In the genomic region with DNA sequence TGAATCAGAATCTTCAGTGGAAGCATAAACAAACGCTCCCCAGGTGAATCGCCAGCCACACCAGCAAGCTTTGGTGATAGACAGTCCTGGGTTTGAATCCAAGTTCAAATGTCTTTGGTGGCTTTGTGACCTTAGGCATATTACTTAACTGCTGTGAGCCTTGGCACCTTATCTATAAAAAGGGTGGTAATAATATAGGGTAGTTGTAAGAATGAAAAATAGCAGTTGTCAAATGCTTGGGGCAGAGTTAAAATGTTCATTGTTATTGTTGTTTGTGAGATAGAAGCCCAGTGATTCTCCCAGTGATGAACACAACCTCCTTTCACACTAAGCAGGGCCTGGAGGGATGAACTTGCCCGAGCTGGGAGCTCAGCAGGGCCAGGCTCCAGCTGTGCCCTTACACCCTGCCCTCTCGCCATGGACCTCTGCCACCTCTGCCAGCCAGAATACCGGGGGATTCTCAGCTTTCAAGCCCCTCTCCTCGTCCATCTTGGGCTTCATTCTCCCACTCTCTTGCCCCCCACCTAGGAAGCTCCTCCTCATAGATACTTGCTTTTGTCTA, we compare ENCODE assay signal across 17 cellular contexts. TPM values are rescaled to one million over a fixed set of nuclear protein-coding genes. Genes with fewer than 3 reads are reported as not detected.
DNase-seq lines count a peak whose midpoint lies in the region; ATAC-seq and TF ChIP-seq lines count a peak whose summit lies in the region.
"Had no signal": no experiment of that assay in that cellular context is flagged by ENCODE, and none has a peak within 500 bp of the region (broad histone marks: within the 10 kb centered on the region; RNA-seq: fewer than 3 reads in every experiment).

No MANE protein-coding gene starts in this region.

- no peaks in the 10 kb centered on the region for H3K27me3 ChIP-seq in fibroblast of lung (ENCODE audit: control insufficient read depth, insufficient read depth, low read length)
- H3K27me3 ChIP-seq in tibial artery, result no peaks in the 10 kb centered on the region
- H3K27me3 ChIP-seq: heart right ventricle had no signal

- peak overlapping the region; percentile 27 for H3K27ac Mint-ChIP-seq in neural crest cell (ENCODE audit: unreplicated experiment)
- H3K27ac Mint-ChIP-seq: activated CD8-positive, alpha-beta memory T cell treated with anti-CD3 and anti-CD28 coated beads, Interleukin-2, amount 10 ng/mL, durations not matched to agents 7 days and 5 days had no signal

- no peak overlapping the region for H3K4me2 ChIP-seq in fibroblast of lung (ENCODE audit: extremely low read depth, insufficient read depth, low read length)

- ATAC-seq in GM19351 (IDR thresholded peaks at IDR 0.05; ENCODE audit: unreplicated experiment), result no peak
- ATAC-seq: activated CD8-positive, alpha-beta memory T cell treated with anti-CD3 and anti-CD28 coated beads, Interleukin-2, amount 10 ng/mL, durations not matched to agents 7 days and 5 days; GM12878; heart right ventricle had no signal

- TF ChIP-seq CTCF in fibroblast of lung (conservative IDR thresholded peaks at IDR 0.05 in 1 of 2, IDR thresholded peaks at IDR 0.05 in 1 of 2; ENCODE audit: low read depth in 1 of 2, low read length in 2 of 2) (no peak), neural crest cell (conservative IDR thresholded peaks at IDR 0.05) (no peak), tibial artery (IDR thresholded peaks at IDR 0.05) (no peak)

- intact Hi-C loops in tibial artery (cut with DNase I; ENCODE audit: low total_unique reads), result loop anchor here (2.0 kb wide), 1 partner anchor 58 kb away; the partner anchor contains the start of gene CATIP

- H3K4me3 Mint-ChIP-seq in neural crest cell, result peak overlapping the region; percentile 6
- H3K4me3 Mint-ChIP-seq: activated CD8-positive, alpha-beta memory T cell treated with anti-CD3 and anti-CD28 coated beads, Interleukin-2, amount 10 ng/mL, durations not matched to agents 7 days and 5 days had no signal

- no peaks in the 10 kb centered on the region for H3K36me3 Mint-ChIP-seq in neural crest cell (ENCODE audit: low read depth)
- H3K36me3 Mint-ChIP-seq: activated CD8-positive, alpha-beta memory T cell treated with anti-CD3 and anti-CD28 coated beads, Interleukin-2, amount 10 ng/mL, durations not matched to agents 7 days and 5 days had no signal

- H4K20me1 ChIP-seq in fibroblast of lung (ENCODE audit: control insufficient read depth, extremely low read depth, insufficient read depth, low read length), result no peaks in the 10 kb centered on the region

- H3K9ac ChIP-seq in fibroblast of lung (ENCODE audit: insufficient read depth, low read length), result no peak overlapping the region

- H3K27me3 Mint-ChIP-seq in neural crest cell (ENCODE audit: low read depth), result no peaks in the 10 kb centered on the region
- H3K27me3 Mint-ChIP-seq: activated CD8-positive, alpha-beta memory T cell treated with anti-CD3 and anti-CD28 coated beads, Interleukin-2, amount 10 ng/mL, durations not matched to agents 7 days and 5 days had no signal

- H3K9me3 ChIP-seq in fibroblast of lung (ENCODE audit: control insufficient read depth, insufficient read depth, low read depth, low read length) (no peaks in the 10 kb centered on the region), tibial artery (no peaks in the 10 kb centered on the region)
- H3K9me3 ChIP-seq: heart right ventricle had no signal

- H3K36me3 ChIP-seq in fibroblast of lung (ENCODE audit: control insufficient read depth, insufficient read depth, low read length) (no peaks in the 10 kb centered on the region), tibial artery (no peaks in the 10 kb centered on the region)
- H3K36me3 ChIP-seq: heart right ventricle, WERI-Rb-1 had no signal

- no peak for DNase-seq in fibroblast of lung (ENCODE audit: low read depth in 2 of 2)
- DNase-seq in neural crest cell (ENCODE audit: low read depth, low spot score), result no peak
- no peak for DNase-seq in tibial artery
- DNase-seq in stimulated activated CD8-positive, alpha-beta memory T cell treated with anti-CD3 and anti-CD28 coated beads, Interleukin-4, amount 100 ng/mL, for 48 hours, result no peak
- DNase-seq in NCI-H2081 treated with DMSO at 0.1 percent for 48 hours (lab: John Stamatoyannopoulos, UW), result no peak
- DNase-seq in activated CD4-positive, alpha-beta T cell treated with anti-CD3 and anti-CD28 coated beads for 48 hours, result no peak
- DNase-seq: activated CD8-positive, alpha-beta memory T cell treated with anti-CD3 and anti-CD28 coated beads, Interleukin-2, amount 10 ng/mL, durations not matched to agents 7 days and 5 days; activated naive CD4-positive, alpha-beta T cell; heart right ventricle; NCI-H1092 treated with DMSO at 0.1 percent for 48 hours; NCI-H446 treated with DMSO at 0.1 percent for 48 hours; WERI-Rb-1 had no signal

- no peaks in the 10 kb centered on the region for H3K9me3 Mint-ChIP-seq in neural crest cell

- peaks cover 8% of the 10 kb centered on the region for H3K4me1 Mint-ChIP-seq in neural crest cell

- no peaks in the 10 kb centered on the region for H3K79me2 ChIP-seq in fibroblast of lung (ENCODE audit: control insufficient read depth, insufficient read depth, low read length)

- peak overlapping the region; percentile 49 for H2AFZ ChIP-seq in fibroblast of lung (ENCODE audit: low read length)

- peaks cover 4% of the 10 kb centered on the region for H3K4me1 ChIP-seq in fibroblast of lung (ENCODE audit: control insufficient read depth, extremely low read depth, insufficient read depth, low read length)
- peaks cover 0 to 54% (median 29%) of the 10 kb centered on the region in 4 donors for H3K4me1 ChIP-seq in tibial artery

- H3K27ac ChIP-seq in angular gyrus (ENCODE audit: low read depth, low read length), result peak overlapping the region; percentile 97
- H3K27ac ChIP-seq in fibroblast of lung (ENCODE audit: insufficient read depth, low read length), result no peak overlapping the region
- peak overlapping the region; percentile 67 to 99 for H3K27ac ChIP-seq in tibial artery
- H3K27ac ChIP-seq: heart right ventricle, WERI-Rb-1 had no signal

- H3K4me3 ChIP-seq in fibroblast of lung (replicated peaks in 1 of 4; ENCODE audit: control extremely low read depth in 1 of 4, insufficient read depth in 1 of 4, low read depth in 3 of 4, low read length in 4 of 4) (no peak overlapping the region), tibial artery (no peak overlapping the region)
- H3K4me3 ChIP-seq: GM12878, heart right ventricle had no signal

RNA-seq across cellular contexts. Expression of gene TMBIM1, which starts 6.1 kb away (rescaled TPM):
- 168 and 235 TPM in 2 replicates for total RNA-seq in fibroblast of lung
- polyA plus RNA-seq in fibroblast of lung, result 170 and 181 TPM in 2 replicates
- 165 and 172 TPM in 2 replicates for polyA plus RNA-seq in fibroblast of lung (2012)
- polyA minus RNA-seq in fibroblast of lung (ENCODE audit: low replicate concordance), result 475 and 604 TPM in 2 replicates
- total RNA-seq in neural crest cell, result 8.0 and 8.5 TPM in 2 replicates

RNA-seq across cellular contexts. Expression of gene PNKD, which starts 28.1 kb away (rescaled TPM):
- total RNA-seq in fibroblast of lung (21.3 and 27.7 TPM in 2 replicates), neural crest cell (40.3 and 42.3 TPM in 2 replicates)
- polyA plus RNA-seq in fibroblast of lung, result 29.1 and 32.8 TPM in 2 replicates
- polyA plus RNA-seq in fibroblast of lung (2012), result 60.5 and 71.5 TPM in 2 replicates
- 55.2 and 112 TPM in 2 replicates for polyA minus RNA-seq in fibroblast of lung (ENCODE audit: low replicate concordance)

RNA-seq across cellular contexts. Expression of gene AAMP, which starts 28.5 kb away (rescaled TPM):
- total RNA-seq in fibroblast of lung (110 and 139 TPM in 2 replicates), neural crest cell (76.6 and 77.6 TPM in 2 replicates)
- 53.1 and 60.4 TPM in 2 replicates for polyA plus RNA-seq in fibroblast of lung
- 67.3 and 91.0 TPM in 2 replicates for polyA plus RNA-seq in fibroblast of lung (2012)
- 54.7 and 74.9 TPM in 2 replicates for polyA minus RNA-seq in fibroblast of lung (ENCODE audit: low replicate concordance)

RNA-seq across cellular contexts. Expression of gene GPBAR1, which starts 37.6 kb away (rescaled TPM):
- total RNA-seq in fibroblast of lung (under 0.01 TPM in 1 of 2 replicates, not detected in the other), neural crest cell (0.14 TPM in 1 of 2 replicates, not detected in the other)
- polyA plus RNA-seq in fibroblast of lung, result 0.02 TPM in 1 of 2 replicates, not detected in the other
- polyA plus RNA-seq in fibroblast of lung (2012), result 0.08 TPM in 1 of 2 replicates, not detected in the other
- polyA minus RNA-seq in fibroblast of lung (ENCODE audit: low replicate concordance), result not detected in 2 replicates

RNA-seq across cellular contexts. Expression of gene CATIP, which starts 58.3 kb away (rescaled TPM):
- total RNA-seq in fibroblast of lung, result under 0.01 and 0.17 TPM in 2 replicates
- polyA plus RNA-seq in fibroblast of lung, result not detected in 2 replicates
- polyA plus RNA-seq in fibroblast of lung (2012), result not detected in 2 replicates
- polyA minus RNA-seq in fibroblast of lung (ENCODE audit: low replicate concordance), result not detected in 2 replicates
- total RNA-seq in neural crest cell, result 0.30 TPM in 1 of 2 replicates, not detected in the other
- total RNA-seq: activated CD8-positive, alpha-beta memory T cell treated with anti-CD3 and anti-CD28 coated beads, Interleukin-2, amount 10 ng/mL, durations not matched to agents 7 days and 5 days; bronchial epithelial cell; GM12878; heart right ventricle; ureter had no signal

Comparison
In these comparisons a context has a peak if more than half of its experiments do, and no peak if none do; other contexts are left out.
1. RNA of gene TMBIM1, which starts 6.1 kb away (total RNA-seq): 168 to 235 TPM in fibroblast of lung; 8.0 to 8.5 TPM in neural crest cell; every median in the first group is over 10 times any median in the second.